In the genomic region with DNA sequence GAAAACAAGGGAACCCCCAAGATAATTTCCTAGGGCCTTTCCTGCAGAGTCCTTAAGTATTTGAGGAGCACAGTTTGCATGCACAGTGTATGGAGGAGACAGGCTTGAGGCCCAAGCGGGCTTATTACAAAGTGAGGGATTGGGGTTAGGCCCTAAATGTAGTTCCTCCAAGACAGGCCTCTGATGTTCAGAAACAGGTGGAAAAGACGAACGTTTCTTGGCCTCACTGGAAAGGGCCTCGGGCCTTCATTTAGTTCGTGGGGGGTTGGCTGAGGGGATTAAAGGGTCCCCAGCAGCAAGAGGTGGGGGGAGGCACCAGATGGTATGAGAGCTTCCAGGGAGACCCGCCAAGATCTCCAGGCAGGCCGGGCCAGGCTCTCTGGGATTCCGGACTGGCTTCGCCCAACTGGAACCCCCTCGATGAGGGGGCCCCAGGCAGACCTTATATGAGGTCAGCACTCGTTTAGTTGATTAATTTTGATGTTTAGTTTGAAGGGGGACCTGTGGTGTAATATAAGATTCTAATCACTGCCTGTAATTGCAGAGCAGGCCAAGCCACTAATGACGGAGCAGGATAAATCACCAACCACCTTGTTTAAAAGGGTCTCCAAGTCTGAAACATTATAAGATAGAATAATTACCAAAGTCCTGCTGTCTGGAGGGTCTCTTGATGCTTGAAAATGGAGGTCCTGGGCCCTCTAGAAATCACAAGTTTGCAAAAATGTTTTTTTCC, we compare ENCODE assay signal across 8 cellular contexts. TPM values are rescaled to one million over a fixed set of nuclear protein-coding genes. Genes with fewer than 3 reads are reported as not detected.
DNase-seq lines count a peak whose midpoint lies in the region; ATAC-seq and TF ChIP-seq lines count a peak whose summit lies in the region.

No MANE protein-coding gene starts in this region.

- no peaks in the 10 kb centered on the region for H3K27me3 Mint-ChIP-seq in mesothelial cell of epicardium (ENCODE audit: low read depth)

- ATAC-seq in HG02885 (IDR thresholded peaks at IDR 0.05; ENCODE audit: poor library complexity, unreplicated experiment) (no peak), HG02981 (IDR thresholded peaks at IDR 0.05; ENCODE audit: unreplicated experiment) (no peak), HG03039 (IDR thresholded peaks at IDR 0.05; ENCODE audit: unreplicated experiment) (no peak), GM21447 (IDR thresholded peaks at IDR 0.05; ENCODE audit: unreplicated experiment) (no peak)

- in situ Hi-C loops in astrocyte of the spinal cord (cut with HindIII; ENCODE audit: low sequenced_read_pairs) = no loop called here

- no peak for TF ChIP-seq CTCF in HFF-Myc (IDR thresholded peaks at IDR 0.05; ENCODE audit: low read depth, low read length, missing control alignments)
- TF ChIP-seq CTCF in astrocyte of the spinal cord (IDR thresholded peaks at IDR 0.05; ENCODE audit: low read depth, low read length) = no peak
- no peak for TF ChIP-seq CTCF in mesothelial cell of epicardium (IDR thresholded peaks at IDR 0.05; ENCODE audit: unreplicated experiment)

- peak overlapping the region; percentile 90 for H3K27ac Mint-ChIP-seq in mesothelial cell of epicardium

- H3K36me3 Mint-ChIP-seq in mesothelial cell of epicardium = peaks cover 20% of the 10 kb centered on the region

- H3K4me1 Mint-ChIP-seq in mesothelial cell of epicardium = peaks cover 22% of the 10 kb centered on the region

- peak; percentile 7 for DNase-seq in AG20443 (ENCODE audit: low spot score)
- DNase-seq in HFF-Myc (ENCODE audit: extremely low read depth, low read depth) = no peak
- peak; percentile 18 for DNase-seq in astrocyte of the spinal cord (ENCODE audit: low read depth, low spot score)
- DNase-seq in mesothelial cell of epicardium (ENCODE audit: low spot score in 2 of 2, unreplicated experiment in 2 of 2) = no peak

- H3K4me3 Mint-ChIP-seq in mesothelial cell of epicardium = peak overlapping the region; percentile 72

- peak overlapping the region; percentile 69 for H3K4me3 ChIP-seq in HFF-Myc (replicated peaks; ENCODE audit: low read depth, low read length)
- peak overlapping the region; percentile 68 for H3K4me3 ChIP-seq in astrocyte of the spinal cord (ENCODE audit: low read depth, low read length)

- H3K9me3 Mint-ChIP-seq in mesothelial cell of epicardium = no peaks in the 10 kb centered on the region

RNA-seq across cellular contexts. Expression of gene HMGA1, which starts 2.0 kb away (rescaled TPM):
- total RNA-seq in mesothelial cell of epicardium = 213 to 222 TPM (median 216 TPM) in 3 replicates

RNA-seq across cellular contexts. Expression of gene SMIM29, which starts 10.1 kb away (rescaled TPM):
- total RNA-seq in mesothelial cell of epicardium = 8.4 to 8.9 TPM (median 8.6 TPM) in 3 replicates

Comparison
In these comparisons a context has a peak if more than half of its experiments do, and no peak if none do; other contexts are left out.
1. DNase-seq: peak in AG20443 (single experiment) and astrocyte of the spinal cord (single experiment); none in HFF-Myc (single experiment) and mesothelial cell of epicardium (0 of 2).